Comparison of ENCODE assay signal across 8 cellular contexts in the genomic region with DNA sequence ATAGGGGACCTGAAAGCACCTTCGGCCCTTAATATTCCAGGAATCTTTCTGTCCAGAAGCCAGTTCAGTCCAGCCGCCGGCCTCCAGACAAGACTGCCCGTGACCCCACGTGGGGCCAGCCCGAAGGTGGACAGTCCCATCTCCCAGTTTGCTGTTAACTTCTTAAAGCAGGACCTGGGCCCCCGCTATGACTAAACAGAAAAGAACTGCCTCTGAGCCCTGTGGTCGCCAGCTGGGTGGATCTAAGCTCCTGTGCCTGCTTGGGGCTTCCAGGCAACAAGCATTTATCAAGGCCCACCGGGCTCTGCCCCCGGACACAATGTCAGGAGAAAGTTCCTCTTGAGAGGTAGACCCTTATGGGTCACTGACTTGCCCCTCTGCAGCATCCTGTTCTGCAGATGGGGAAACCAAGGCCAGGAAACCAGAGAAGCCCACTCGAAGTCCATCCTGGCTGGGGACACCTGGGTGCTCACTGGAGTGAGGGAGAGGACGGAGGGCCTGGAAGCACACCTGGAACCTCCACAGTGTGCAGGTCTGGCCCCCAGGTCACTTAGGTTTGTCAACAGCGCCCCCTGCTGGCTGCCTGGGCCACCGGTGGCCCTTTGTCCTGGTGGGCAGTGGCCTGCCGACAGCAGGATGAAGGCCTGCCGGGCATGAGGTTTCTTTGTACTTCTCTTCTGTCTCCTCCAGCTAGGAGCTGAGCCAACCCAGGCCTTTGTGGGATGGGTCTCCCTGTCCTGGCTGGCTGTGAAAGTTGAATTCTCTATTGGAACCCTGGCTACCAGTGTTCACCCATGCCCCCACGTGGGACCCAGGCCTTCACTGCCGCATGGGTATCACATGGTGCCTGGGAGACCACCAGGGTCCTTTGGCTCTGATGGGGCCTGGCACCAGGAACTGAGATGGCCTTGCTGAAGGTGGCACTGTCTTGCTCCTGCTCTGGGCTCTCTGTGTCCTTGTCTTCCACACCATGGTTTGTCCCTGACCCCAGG.
DNase-seq lines count a peak whose midpoint lies in the region; ATAC-seq lines count a peak whose summit lies in the region.

No MANE protein-coding gene starts in this region.

- no peaks in the 10 kb centered on the region for H3K27me3 Mint-ChIP-seq in CD8-positive, alpha-beta memory T cell
- H3K27me3 Mint-ChIP-seq in effector memory CD8-positive, alpha-beta T cell = no peaks in the 10 kb centered on the region

- peaks cover 0 to 1% (median 0%) of the 10 kb centered on the region in 3 donors for H3K36me3 Mint-ChIP-seq in CD8-positive, alpha-beta memory T cell
- H3K36me3 Mint-ChIP-seq in effector memory CD8-positive, alpha-beta T cell (ENCODE audit: insufficient read depth) = peaks cover 5% of the 10 kb centered on the region

- ATAC-seq in effector memory CD8-positive, alpha-beta T cell (replicated peaks) = peak; percentile 68
- ATAC-seq in GM18511 (IDR thresholded peaks at IDR 0.05; ENCODE audit: unreplicated experiment) = no peak

- H3K4me3 Mint-ChIP-seq in CD8-positive, alpha-beta memory T cell = no peak overlapping the region
- no peak overlapping the region for H3K4me3 Mint-ChIP-seq in effector memory CD8-positive, alpha-beta T cell

- no peak overlapping the region for H3K27ac ChIP-seq in CD8-positive, alpha-beta memory T cell (ENCODE audit: low read depth, low read length)

- peaks cover 0 to 9% (median 0%) of the 10 kb centered on the region in 3 donors for H3K4me1 Mint-ChIP-seq in CD8-positive, alpha-beta memory T cell
- H3K4me1 Mint-ChIP-seq in effector memory CD8-positive, alpha-beta T cell (ENCODE audit: low read depth in 2 of 2) = peaks cover 0 to 6% of the 10 kb centered on the region in 2 donors

- no peak overlapping the region for H3K27ac Mint-ChIP-seq in CD8-positive, alpha-beta memory T cell
- no peak overlapping the region for H3K27ac Mint-ChIP-seq in effector memory CD8-positive, alpha-beta T cell

- peaks cover 6% of the 10 kb centered on the region for H3K4me1 ChIP-seq in CD8-positive, alpha-beta memory T cell (ENCODE audit: insufficient read depth, low read length)

- H3K9me3 ChIP-seq in CD8-positive, alpha-beta memory T cell (ENCODE audit: low read length) = no peaks in the 10 kb centered on the region

- DNase-seq in CD8-positive, alpha-beta memory T cell = peak; percentile 45 to 75 (median 62)
- DNase-seq in H4 (ENCODE audit: low spot score) (peak; percentile 48), NCI-H460 (ENCODE audit: extremely low read depth, low read depth) (peak; percentile 69), myocyte (ENCODE audit: low read depth) (peak; percentile 66)
- peak; percentile 42 to 67 for DNase-seq in activated CD8-positive, alpha-beta memory T cell treated with anti-CD3 and anti-CD28 coated beads for 1 hour (ENCODE audit: extremely low read depth in 1 of 2, low read depth in 1 of 2)
- DNase-seq in effector memory CD8-positive, alpha-beta T cell = peak; percentile 68 to 69 (median 69)
- DNase-seq in stimulated activated CD8-positive, alpha-beta memory T cell treated with anti-CD3 and anti-CD28 coated beads, Interleukin-7, amount 100 ng/mL, for 24 hours (ENCODE audit: low read depth) = peak; percentile 66

- no peaks in the 10 kb centered on the region for H3K36me3 ChIP-seq in CD8-positive, alpha-beta memory T cell (ENCODE audit: insufficient read depth, low read length)

- no peaks in the 10 kb centered on the region for H3K9me3 Mint-ChIP-seq in CD8-positive, alpha-beta memory T cell
- H3K9me3 Mint-ChIP-seq in effector memory CD8-positive, alpha-beta T cell = no peaks in the 10 kb centered on the region

- H3K27me3 ChIP-seq in CD8-positive, alpha-beta memory T cell (ENCODE audit: insufficient read depth, low read length, poor library complexity, severe bottlenecking) = no peaks in the 10 kb centered on the region

- H3K4me3 ChIP-seq in CD8-positive, alpha-beta memory T cell (ENCODE audit: low read length) = no peak overlapping the region

- POLR2A ChIA-PET in CD8-positive, alpha-beta memory T cell (lab: Charles Lee) = no interaction called here

- CTCF ChIA-PET in CD8-positive, alpha-beta memory T cell (lab: Charles Lee) = interaction anchor here (0.7 to 5.0 kb wide), 26 partner anchors 7 to 1186 kb away, joined by 3 to 64 read pairs (median 4); no protein-coding TSS in a partner anchor
